ENCODE assay signal across 8 cellular contexts in genomic region chr16:48817032-48817431, GRCh38.
"Had no signal": no experiment of that assay in that cellular context is flagged by ENCODE, and none has a peak within 500 bp of the region (broad histone marks: within the 10 kb centered on the region; RNA-seq: fewer than 3 reads in every experiment).

No MANE protein-coding gene starts in this region.

- H3K4me1 ChIP-seq: HAP-1 had no signal

- H3K9ac ChIP-seq: GM23248 had no signal

- H3K27ac ChIP-seq: GM23248 had no signal

- H3K4me3 ChIP-seq: GM23248, HAP-1 had no signal

- H2AFZ ChIP-seq: GM23248 had no signal

- H3K9me3 ChIP-seq: HAP-1 had no signal

- DNase-seq: GM23248, GOT3, H7, HFFc6, KG1 had no signal

- H3K36me3 ChIP-seq: HAP-1 had no signal

- ATAC-seq: HCT116 had no signal

- FAIRE-seq: HTR-8/SVneo had no signal
